1 cellular context compared by ENCODE assay signal in genomic region chr20:36569847-36570429, GRCh38.
TF ChIP-seq lines count a peak whose summit lies in the region.

No MANE protein-coding gene starts in this region.

TF ChIP-seq in K562, 482 proteins besides CTCF, POLR2A, EP300 and RAD21 (continued from another document and continues in another):
- TF ChIP-seq ETS1 (conservative IDR thresholded peaks at IDR 0.05; ENCODE audit: control insufficient read depth, low read depth, low read length), result no peak
- no peak for TF ChIP-seq RBM34 (IDR thresholded peaks at IDR 0.05; ENCODE audit: borderline replicate concordance, insufficient read depth, low read length)
- TF ChIP-seq TSC22D4 (tag; IDR thresholded peaks at IDR 0.05), result no peak
- TF ChIP-seq DACH1 (IDR thresholded peaks at IDR 0.05; ENCODE audit: partially characterized antibody), result peak; percentile 26
- no peak for TF ChIP-seq SLC30A9 (CRISPR knock-in tag; IDR thresholded peaks at IDR 0.05)
- peak; percentile 43; the same call in 1 of the 2 replicates for TF ChIP-seq TEAD4 (IDR thresholded peaks at IDR 0.05; ENCODE audit: low read length)
- TF ChIP-seq TEAD4 (CRISPR knock-in tag; IDR thresholded peaks at IDR 0.05; ENCODE audit: borderline replicate concordance), result no peak
- TF ChIP-seq MCM7 (IDR thresholded peaks at IDR 0.05), result no peak
- TF ChIP-seq HLTF (IDR thresholded peaks at IDR 0.05), result no peak
- TF ChIP-seq NCOA4 (IDR thresholded peaks at IDR 0.05; ENCODE audit: partially characterized antibody), result no peak
- peak; percentile 80 for TF ChIP-seq SMAD4 (CRISPR knock-in tag; conservative IDR thresholded peaks at IDR 0.05)
- TF ChIP-seq, protein P1, sequence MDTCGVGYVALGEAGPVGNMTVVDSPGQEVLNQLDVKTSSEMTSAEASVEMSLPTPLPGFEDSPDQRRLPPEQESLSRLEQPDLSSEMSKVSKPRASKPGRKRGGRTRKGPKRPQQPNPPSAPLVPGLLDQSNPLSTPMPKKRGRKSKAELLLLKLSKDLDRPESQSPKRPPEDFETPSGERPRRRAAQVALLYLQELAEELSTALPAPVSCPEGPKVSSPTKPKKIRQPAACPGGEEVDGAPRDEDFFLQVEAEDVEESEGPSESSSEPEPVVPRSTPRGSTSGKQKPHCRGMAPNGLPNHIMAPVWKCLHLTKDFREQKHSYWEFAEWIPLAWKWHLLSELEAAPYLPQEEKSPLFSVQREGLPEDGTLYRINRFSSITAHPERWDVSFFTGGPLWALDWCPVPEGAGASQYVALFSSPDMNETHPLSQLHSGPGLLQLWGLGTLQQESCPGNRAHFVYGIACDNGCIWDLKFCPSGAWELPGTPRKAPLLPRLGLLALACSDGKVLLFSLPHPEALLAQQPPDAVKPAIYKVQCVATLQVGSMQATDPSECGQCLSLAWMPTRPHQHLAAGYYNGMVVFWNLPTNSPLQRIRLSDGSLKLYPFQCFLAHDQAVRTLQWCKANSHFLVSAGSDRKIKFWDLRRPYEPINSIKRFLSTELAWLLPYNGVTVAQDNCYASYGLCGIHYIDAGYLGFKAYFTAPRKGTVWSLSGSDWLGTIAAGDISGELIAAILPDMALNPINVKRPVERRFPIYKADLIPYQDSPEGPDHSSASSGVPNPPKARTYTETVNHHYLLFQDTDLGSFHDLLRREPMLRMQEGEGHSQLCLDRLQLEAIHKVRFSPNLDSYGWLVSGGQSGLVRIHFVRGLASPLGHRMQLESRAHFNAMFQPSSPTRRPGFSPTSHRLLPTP (IDR thresholded peaks at IDR 0.05; ENCODE audit: borderline replicate concordance, extremely low read depth, insufficient read length), result no peak
- no peak for TF ChIP-seq SRSF9 (IDR thresholded peaks at IDR 0.05; ENCODE audit: borderline replicate concordance, low read depth, low read length)
- TF ChIP-seq ATF2 (CRISPR knock-in tag; IDR thresholded peaks at IDR 0.05), result no peak
- TF ChIP-seq, protein P2, sequence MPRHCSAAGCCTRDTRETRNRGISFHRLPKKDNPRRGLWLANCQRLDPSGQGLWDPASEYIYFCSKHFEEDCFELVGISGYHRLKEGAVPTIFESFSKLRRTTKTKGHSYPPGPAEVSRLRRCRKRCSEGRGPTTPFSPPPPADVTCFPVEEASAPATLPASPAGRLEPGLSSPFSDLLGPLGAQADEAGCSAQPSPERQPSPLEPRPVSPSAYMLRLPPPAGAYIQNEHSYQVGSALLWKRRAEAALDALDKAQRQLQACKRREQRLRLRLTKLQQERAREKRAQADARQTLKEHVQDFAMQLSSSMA (CRISPR knock-in tag; IDR thresholded peaks at IDR 0.05), result no peak
- no peak for TF ChIP-seq ZNF507 (tag; conservative IDR thresholded peaks at IDR 0.05)
- no peak for TF ChIP-seq NR2C1 (IDR thresholded peaks at IDR 0.05)
- no peak for TF ChIP-seq NR2C1 (tag; IDR thresholded peaks at IDR 0.05)
- no peak for TF ChIP-seq EWSR1 (IDR thresholded peaks at IDR 0.05; ENCODE audit: borderline replicate concordance, low read depth, partially characterized antibody)
- TF ChIP-seq KDM4B (IDR thresholded peaks at IDR 0.05; ENCODE audit: borderline replicate concordance in 2 of 2, low read depth in 1 of 2), result no peak
- no peak for TF ChIP-seq MBD1 (CRISPR knock-in tag; IDR thresholded peaks at IDR 0.05)
- no peak for TF ChIP-seq ZNF143 (CRISPR knock-in tag; IDR thresholded peaks at IDR 0.05)
- no peak for TF ChIP-seq HNRNPLL (IDR thresholded peaks at IDR 0.05; ENCODE audit: low read depth, low read length, poor library complexity, severe bottlenecking)
- TF ChIP-seq, protein P3, sequence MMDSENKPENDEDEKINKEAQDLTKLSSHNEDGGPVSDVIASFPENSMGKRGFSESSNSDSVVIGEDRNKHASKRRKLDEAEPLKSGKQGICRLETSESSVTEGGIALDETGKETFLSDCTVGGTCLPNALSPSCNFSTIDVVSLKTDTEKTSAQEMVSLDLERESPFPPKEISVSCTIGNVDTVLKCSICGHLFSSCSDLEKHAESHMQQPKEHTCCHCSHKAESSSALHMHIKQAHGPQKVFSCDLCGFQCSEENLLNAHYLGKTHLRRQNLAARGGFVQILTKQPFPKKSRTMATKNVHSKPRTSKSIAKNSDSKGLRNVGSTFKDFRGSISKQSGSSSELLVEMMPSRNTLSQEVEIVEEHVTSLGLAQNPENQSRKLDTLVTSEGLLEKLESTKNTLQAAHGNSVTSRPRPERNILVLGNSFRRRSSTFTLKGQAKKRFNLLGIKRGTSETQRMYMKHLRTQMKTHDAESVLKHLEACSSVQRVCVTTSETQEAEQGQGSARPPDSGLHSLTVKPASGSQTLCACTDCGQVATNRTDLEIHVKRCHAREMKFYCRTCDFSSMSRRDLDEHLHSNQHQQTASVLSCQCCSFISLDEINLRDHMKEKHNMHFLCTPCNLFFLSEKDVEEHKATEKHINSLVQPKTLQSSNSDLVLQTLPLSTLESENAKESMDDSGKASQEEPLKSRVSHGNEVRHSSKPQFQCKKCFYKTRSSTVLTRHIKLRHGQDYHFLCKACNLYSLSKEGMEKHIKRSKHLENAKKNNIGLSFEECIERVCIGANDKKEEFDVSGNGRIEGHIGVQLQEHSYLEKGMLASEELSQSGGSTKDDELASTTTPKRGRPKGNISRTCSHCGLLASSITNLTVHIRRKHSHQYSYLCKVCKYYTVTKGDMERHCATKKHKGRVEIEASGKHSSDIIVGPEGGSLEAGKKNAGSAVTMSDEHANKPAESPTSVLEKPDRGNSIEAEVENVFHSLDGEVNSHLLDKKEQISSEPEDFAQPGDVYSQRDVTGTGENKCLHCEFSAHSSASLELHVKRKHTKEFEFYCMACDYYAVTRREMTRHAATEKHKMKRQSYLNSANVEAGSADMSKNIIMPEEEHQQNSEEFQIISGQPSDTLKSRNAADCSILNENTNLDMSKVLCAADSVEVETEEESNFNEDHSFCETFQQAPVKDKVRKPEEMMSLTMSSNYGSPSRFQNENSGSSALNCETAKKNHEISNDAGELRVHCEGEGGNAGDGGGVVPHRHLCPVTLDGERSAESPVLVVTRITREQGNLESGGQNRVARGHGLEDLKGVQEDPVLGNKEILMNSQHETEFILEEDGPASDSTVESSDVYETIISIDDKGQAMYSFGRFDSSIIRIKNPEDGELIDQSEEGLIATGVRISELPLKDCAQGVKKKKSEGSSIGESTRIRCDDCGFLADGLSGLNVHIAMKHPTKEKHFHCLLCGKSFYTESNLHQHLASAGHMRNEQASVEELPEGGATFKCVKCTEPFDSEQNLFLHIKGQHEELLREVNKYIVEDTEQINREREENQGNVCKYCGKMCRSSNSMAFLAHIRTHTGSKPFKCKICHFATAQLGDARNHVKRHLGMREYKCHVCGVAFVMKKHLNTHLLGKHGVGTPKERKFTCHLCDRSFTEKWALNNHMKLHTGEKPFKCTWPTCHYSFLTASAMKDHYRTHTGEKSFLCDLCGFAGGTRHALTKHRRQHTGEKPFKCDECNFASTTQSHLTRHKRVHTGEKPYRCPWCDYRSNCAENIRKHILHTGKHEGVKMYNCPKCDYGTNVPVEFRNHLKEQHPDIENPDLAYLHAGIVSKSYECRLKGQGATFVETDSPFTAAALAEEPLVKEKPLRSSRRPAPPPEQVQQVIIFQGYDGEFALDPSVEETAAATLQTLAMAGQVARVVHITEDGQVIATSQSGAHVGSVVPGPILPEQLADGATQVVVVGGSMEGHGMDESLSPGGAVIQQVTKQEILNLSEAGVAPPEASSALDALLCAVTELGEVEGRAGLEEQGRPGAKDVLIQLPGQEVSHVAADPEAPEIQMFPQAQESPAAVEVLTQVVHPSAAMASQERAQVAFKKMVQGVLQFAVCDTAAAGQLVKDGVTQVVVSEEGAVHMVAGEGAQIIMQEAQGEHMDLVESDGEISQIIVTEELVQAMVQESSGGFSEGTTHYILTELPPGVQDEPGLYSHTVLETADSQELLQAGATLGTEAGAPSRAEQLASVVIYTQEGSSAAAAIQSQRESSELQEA (IDR thresholded peaks at IDR 0.05; ENCODE audit: low read depth), result no peak
- TF ChIP-seq LEF1 (IDR thresholded peaks at IDR 0.05), result no peak
- TF ChIP-seq ZNF707 (CRISPR knock-in tag; conservative IDR thresholded peaks at IDR 0.05), result no peak
- TF ChIP-seq KDM2B (CRISPR knock-in tag; IDR thresholded peaks at IDR 0.05), result no peak
- no peak for TF ChIP-seq ELK3 (CRISPR knock-in tag; IDR thresholded peaks at IDR 0.05)
- no peak for TF ChIP-seq BCOR (IDR thresholded peaks at IDR 0.05)
- TF ChIP-seq PTTG1 (tag; IDR thresholded peaks at IDR 0.05; ENCODE audit: low read depth), result no peak
- TF ChIP-seq ZEB2 (IDR thresholded peaks at IDR 0.05), result peak; percentile 29; the same call in 1 of the 2 replicates
- 0 out of 2 replicates have a peak, but pooled peaks have one; percentile 39 for TF ChIP-seq ETV5 (CRISPR knock-in tag; IDR thresholded peaks at IDR 0.05; ENCODE audit: low read depth)
- TF ChIP-seq ZNF586 (CRISPR knock-in tag; conservative IDR thresholded peaks at IDR 0.05), result no peak
- TF ChIP-seq FOS (IDR thresholded peaks at IDR 0.05; ENCODE audit: extremely low read depth, insufficient read length), result peak; percentile 2
- TF ChIP-seq ATF3 (IDR thresholded peaks at IDR 0.05), result peak; percentile 68
- no peak for TF ChIP-seq ATF3 (CRISPR knock-in tag; conservative IDR thresholded peaks at IDR 0.05)
- TF ChIP-seq FOXA3 (CRISPR knock-in tag; conservative IDR thresholded peaks at IDR 0.05 in 1 of 2, IDR thresholded peaks at IDR 0.05 in 1 of 2), result no peak
- no peak for TF ChIP-seq ZNF695 (CRISPR knock-in tag; IDR thresholded peaks at IDR 0.05)
- TF ChIP-seq JUND (IDR thresholded peaks at IDR 0.05; ENCODE audit: borderline replicate concordance, low read depth, low read length), result peak; percentile 87
- TF ChIP-seq JUND (tag; IDR thresholded peaks at IDR 0.05; ENCODE audit: borderline replicate concordance, low read depth, low read length), result peak; percentile 85; the same call in 1 of the 3 replicates
- TF ChIP-seq, protein P4, sequence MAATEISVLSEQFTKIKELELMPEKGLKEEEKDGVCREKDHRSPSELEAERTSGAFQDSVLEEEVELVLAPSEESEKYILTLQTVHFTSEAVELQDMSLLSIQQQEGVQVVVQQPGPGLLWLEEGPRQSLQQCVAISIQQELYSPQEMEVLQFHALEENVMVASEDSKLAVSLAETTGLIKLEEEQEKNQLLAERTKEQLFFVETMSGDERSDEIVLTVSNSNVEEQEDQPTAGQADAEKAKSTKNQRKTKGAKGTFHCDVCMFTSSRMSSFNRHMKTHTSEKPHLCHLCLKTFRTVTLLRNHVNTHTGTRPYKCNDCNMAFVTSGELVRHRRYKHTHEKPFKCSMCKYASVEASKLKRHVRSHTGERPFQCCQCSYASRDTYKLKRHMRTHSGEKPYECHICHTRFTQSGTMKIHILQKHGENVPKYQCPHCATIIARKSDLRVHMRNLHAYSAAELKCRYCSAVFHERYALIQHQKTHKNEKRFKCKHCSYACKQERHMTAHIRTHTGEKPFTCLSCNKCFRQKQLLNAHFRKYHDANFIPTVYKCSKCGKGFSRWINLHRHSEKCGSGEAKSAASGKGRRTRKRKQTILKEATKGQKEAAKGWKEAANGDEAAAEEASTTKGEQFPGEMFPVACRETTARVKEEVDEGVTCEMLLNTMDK (IDR thresholded peaks at IDR 0.05; ENCODE audit: borderline replicate concordance, insufficient read depth, low read depth, low read length, poor library complexity, severe bottlenecking), result no peak
- TF ChIP-seq KDM1A (IDR thresholded peaks at IDR 0.05), result no peak
- TF ChIP-seq, protein P5, sequence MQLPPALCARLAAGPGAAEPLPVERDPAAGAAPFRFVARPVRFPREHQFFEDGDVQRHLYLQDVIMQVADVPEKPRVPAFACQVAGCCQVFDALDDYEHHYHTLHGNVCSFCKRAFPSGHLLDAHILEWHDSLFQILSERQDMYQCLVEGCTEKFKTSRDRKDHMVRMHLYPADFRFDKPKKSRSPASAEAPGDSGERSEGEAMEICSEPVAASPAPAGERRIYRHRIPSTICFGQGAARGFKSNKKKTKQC (CRISPR knock-in tag; IDR thresholded peaks at IDR 0.05), result no peak
- no peak for TF ChIP-seq EZH2 (IDR thresholded peaks at IDR 0.05; ENCODE audit: borderline replicate concordance, low read depth, low read length)
